1 cellular context compared by ENCODE assay signal in genomic region chr1:21311016-21311415, GRCh38.
A peak's percentile ranks its signal among the peaks of the same experiment; 100 is the strongest.
TF ChIP-seq lines count a peak whose summit lies in the region.

No MANE protein-coding gene starts in this region.

TF ChIP-seq in HepG2, 621 proteins besides CTCF, POLR2A, EP300 and RAD21 (continued from another document and continues in another):
- TF ChIP-seq ZC3H13 (CRISPR knock-in tag; IDR thresholded peaks at IDR 0.05) (no peak), PRDM10 (CRISPR knock-in tag; IDR thresholded peaks at IDR 0.05; ENCODE audit: low read depth) (no peak), NPAS2 (CRISPR knock-in tag; IDR thresholded peaks at IDR 0.05; ENCODE audit: borderline replicate concordance) (no peak), TFDP1 (CRISPR knock-in tag; IDR thresholded peaks at IDR 0.05; ENCODE audit: borderline replicate concordance) (no peak), NRL (CRISPR knock-in tag; IDR thresholded peaks at IDR 0.05; ENCODE audit: borderline replicate concordance) (no peak), ZUFSP (CRISPR knock-in tag; IDR thresholded peaks at IDR 0.05; ENCODE audit: borderline replicate concordance) (no peak), MAX (IDR thresholded peaks at IDR 0.05) (no peak), SP5 (CRISPR knock-in tag; IDR thresholded peaks at IDR 0.05; ENCODE audit: borderline replicate concordance, low read depth) (0 out of 2 replicates have a peak, but pooled peaks have one; percentile 20), ZNF891 (CRISPR knock-in tag; IDR thresholded peaks at IDR 0.05) (no peak), ZNF556 (CRISPR knock-in tag; IDR thresholded peaks at IDR 0.05; ENCODE audit: borderline replicate concordance) (no peak), HMGXB3 (CRISPR knock-in tag; IDR thresholded peaks at IDR 0.05; ENCODE audit: borderline replicate concordance) (no peak), ZKSCAN1 (IDR thresholded peaks at IDR 0.05; ENCODE audit: low read length) (peak; percentile 25; the same call in 1 of the 2 replicates), ZNF883 (CRISPR knock-in tag; IDR thresholded peaks at IDR 0.05; ENCODE audit: not compliant biosample characterization) (no peak), HNRNPLL (IDR thresholded peaks at IDR 0.05; ENCODE audit: low read depth, low read length, poor library complexity, severe bottlenecking) (no peak), NCOR1 (IDR thresholded peaks at IDR 0.05; ENCODE audit: borderline replicate concordance, low read length) (no peak), ZNF770 (CRISPR knock-in tag; IDR thresholded peaks at IDR 0.05) (peak; percentile 66), SOX6 (IDR thresholded peaks at IDR 0.05) (no peak), SOX6 (CRISPR knock-in tag; IDR thresholded peaks at IDR 0.05) (0 out of 2 replicates have a peak, but pooled peaks have one; percentile 16), NFATC3 (CRISPR knock-in tag; IDR thresholded peaks at IDR 0.05) (no peak), HNRNPL (IDR thresholded peaks at IDR 0.05; ENCODE audit: low read depth, low read length) (peak; percentile 70; the same call in 1 of the 2 replicates), NCOA2 (CRISPR knock-in tag; IDR thresholded peaks at IDR 0.05) (peak; percentile 59; the same call in 1 of the 2 replicates), RXRA (CRISPR knock-in tag; IDR thresholded peaks at IDR 0.05) (peak; percentile 56), ZNF326 (CRISPR knock-in tag; IDR thresholded peaks at IDR 0.05; ENCODE audit: borderline replicate concordance) (no peak), ZNF567 (CRISPR knock-in tag; IDR thresholded peaks at IDR 0.05; ENCODE audit: borderline replicate concordance) (no peak), ZNF232 (CRISPR knock-in tag; IDR thresholded peaks at IDR 0.05; ENCODE audit: borderline replicate concordance) (no peak), FOXA3 (CRISPR knock-in tag; IDR thresholded peaks at IDR 0.05) (0 out of 2 replicates have a peak, but pooled peaks have one; percentile 33), ZNF431 (CRISPR knock-in tag; IDR thresholded peaks at IDR 0.05; ENCODE audit: borderline replicate concordance, low read depth) (no peak), JUND (CRISPR knock-in tag; IDR thresholded peaks at IDR 0.05) (no peak), CREBL2 (CRISPR knock-in tag; IDR thresholded peaks at IDR 0.05; ENCODE audit: borderline replicate concordance) (no peak), ZNF253 (CRISPR knock-in tag; IDR thresholded peaks at IDR 0.05; ENCODE audit: borderline replicate concordance) (no peak), SNAPC4 (CRISPR knock-in tag; IDR thresholded peaks at IDR 0.05) (no peak), ZBTB34 (CRISPR knock-in tag; IDR thresholded peaks at IDR 0.05) (no peak), KDM3A (CRISPR knock-in tag; IDR thresholded peaks at IDR 0.05; ENCODE audit: low read depth) (no peak), PATZ1 (CRISPR knock-in tag; IDR thresholded peaks at IDR 0.05) (peak; percentile 72), SMARCE1 (IDR thresholded peaks at IDR 0.05; ENCODE audit: borderline replicate concordance) (no peak)
